ENCODE assay signal across 23 cellular contexts in the genomic region with DNA sequence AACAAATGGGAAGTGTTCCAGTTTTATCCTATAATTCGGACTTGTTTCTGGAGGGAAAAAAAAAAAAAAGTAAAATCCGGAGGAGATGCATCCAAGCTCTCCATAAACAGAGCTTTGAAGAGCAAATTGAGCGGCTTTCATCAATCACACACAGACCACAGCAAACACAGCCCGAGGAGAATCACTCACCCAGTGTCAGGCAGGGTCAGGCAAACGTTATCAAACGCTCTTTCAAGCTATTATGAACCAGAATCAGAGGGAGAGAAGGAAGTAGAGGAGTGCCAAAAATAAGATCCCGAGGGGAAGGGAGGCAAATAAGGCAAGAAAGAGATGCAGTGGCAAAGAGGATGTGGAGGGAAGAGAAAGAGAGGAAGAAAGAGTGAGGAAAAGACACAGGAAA.
DNase-seq lines count a peak whose midpoint lies in the region; ATAC-seq, FAIRE-seq and TF ChIP-seq lines count a peak whose summit lies in the region.
"Had no signal": no experiment of that assay in that cellular context is flagged by ENCODE, and none has a peak within 500 bp of the region (broad histone marks: within the 10 kb centered on the region; RNA-seq: fewer than 3 reads in every experiment).

No MANE protein-coding gene starts in this region.

- H2BK5ac ChIP-seq in IMR-90 (ENCODE audit: low read depth, low read length, poor library complexity, severe bottlenecking): no peak overlapping the region

- H3K79me2 ChIP-seq in astrocyte (ENCODE audit: insufficient read depth, low read length) (no peaks in the 10 kb centered on the region), keratinocyte (ENCODE audit: control insufficient read depth, insufficient read depth, low read length) (no peaks in the 10 kb centered on the region)

- H2AK5ac ChIP-seq in IMR-90 (ENCODE audit: low read depth, low read length): no peak overlapping the region

- H2AK9ac ChIP-seq in IMR-90 (replicated peaks; ENCODE audit: low read depth, low read length, poor library complexity): no peak overlapping the region

- no peaks in the 10 kb centered on the region for H3K79me1 ChIP-seq in IMR-90 (ENCODE audit: low read depth in 1 of 2, low read length in 2 of 2)

- no peak overlapping the region for H4K91ac ChIP-seq in IMR-90 (ENCODE audit: insufficient read depth, low read depth, low read length)

- no TSS peak for BruUV-seq in IMR-90 (replicated peaks; lab: Mats Ljungman, UMichigan)

- H3K9me3 ChIP-seq in IMR-90 (ENCODE audit: control insufficient read depth, insufficient read depth, low read length): no peaks in the 10 kb centered on the region
- no peaks in the 10 kb centered on the region for H3K9me3 ChIP-seq in astrocyte (ENCODE audit: insufficient read depth, low read depth, low read length)
- no peaks in the 10 kb centered on the region for H3K9me3 ChIP-seq in keratinocyte (ENCODE audit: control insufficient read depth, low read depth, low read length)
- H3K9me3 ChIP-seq: tibial nerve had no signal

- H3K4ac ChIP-seq in IMR-90 (ENCODE audit: low read depth, low read length): no peak overlapping the region

- H4K5ac ChIP-seq in IMR-90 (ENCODE audit: low read depth, low read length): no peak overlapping the region

- no peak overlapping the region for H2BK20ac ChIP-seq in IMR-90 (ENCODE audit: low read depth, low read length)

- no peaks in the 10 kb centered on the region for H3K27me3 ChIP-seq in IMR-90 (ENCODE audit: control insufficient read depth, insufficient read depth, low read length)
- no peaks in the 10 kb centered on the region for H3K27me3 ChIP-seq in astrocyte (ENCODE audit: insufficient read depth, low read length)
- H3K27me3 ChIP-seq in keratinocyte (ENCODE audit: control insufficient read depth, extremely low read depth, insufficient read depth, low read length): no peaks in the 10 kb centered on the region
- H3K27me3 ChIP-seq: tibial nerve had no signal

- CTCF ChIA-PET in IMR-90 (lab: Yijun Ruan, JAX): no interaction called here

- H3K56ac ChIP-seq in IMR-90 (ENCODE audit: extremely low read depth, insufficient read depth, low read length): no peak overlapping the region

- no peak for TF ChIP-seq RAD21 in IMR-90 (IDR thresholded peaks at IDR 0.05; ENCODE audit: low read length)

- no peak overlapping the region for H3K4me3 Mint-ChIP-seq in astrocyte (ENCODE audit: unreplicated experiment)
- H3K4me3 Mint-ChIP-seq in T-helper 2 cell treated with Interferon-gamma antibody and Interleukin-4, amounts not matched to agents 5 μg/mL and 100 μg/mL, for 36 hours: no peak overlapping the region
- H3K4me3 Mint-ChIP-seq: activated CD4-positive, alpha-beta memory T cell treated with anti-CD3 and anti-CD28 coated beads, Interleukin-2, amount 10 ng/mL, durations not matched to agents 7 days and 5 days; activated naive CD8-positive, alpha-beta T cell treated with anti-CD3 and anti-CD28 coated beads, Interleukin-2, amount 10 ng/mL, durations not matched to agents 7 days and 5 days; CD4-positive, alpha-beta memory T cell had no signal

- no peak for ATAC-seq in IMR-90 (ENCODE audit: low read depth)
- no peak for ATAC-seq in HG03139 (IDR thresholded peaks at IDR 0.05; ENCODE audit: unreplicated experiment)
- ATAC-seq: K562 had no signal

- dilution Hi-C loops in IMR-90 (cut with HindIII; ENCODE audit: low sequenced_read_pairs, unreplicated experiment): no loop called here
- dilution Hi-C loops in keratinocyte (cut with MboI; ENCODE audit: extremely low pct_ligation_motif_present, low sequenced_read_pairs): no loop called here

- no peak overlapping the region for H3K18ac ChIP-seq in IMR-90 (ENCODE audit: low read depth, low read length)

- H2BK15ac ChIP-seq in IMR-90 (ENCODE audit: low read depth, low read length): no peak overlapping the region

- peak overlapping the region; percentile 18; the same call in 1 of the 2 replicates for H3K14ac ChIP-seq in IMR-90 (replicated peaks; ENCODE audit: low read depth, low read length)

- no peak for TF ChIP-seq CTCF in IMR-90 (conservative IDR thresholded peaks at IDR 0.05; ENCODE audit: low read depth, low read length)
- TF ChIP-seq CTCF in astrocyte (IDR thresholded peaks at IDR 0.05; ENCODE audit: insufficient read depth, low read depth, low read length): no peak
- TF ChIP-seq CTCF in keratinocyte (optimal IDR thresholded peaks at IDR 0.05 in 1 of 3, IDR thresholded peaks at IDR 0.05 in 1 of 3, conservative IDR thresholded peaks at IDR 0.05 in 1 of 3; ENCODE audit: extremely low read depth in 1 of 3, insufficient read depth in 2 of 3, low read length in 3 of 3): no peak

- no peak for TF ChIP-seq POLR2A in IMR-90 (IDR thresholded peaks at IDR 0.05; ENCODE audit: low read depth, low read length)

- H4K8ac ChIP-seq in IMR-90 (ENCODE audit: low read depth in 2 of 2, low read length in 2 of 2): no peak overlapping the region

- 0 out of 2 replicates have a peak overlapping the region, but pooled peaks have one; percentile 38 for H2BK120ac ChIP-seq in IMR-90 (ENCODE audit: low read depth, low read length)

- H4K20me1 ChIP-seq in IMR-90 (ENCODE audit: insufficient read depth, low read length) (no peaks in the 10 kb centered on the region), astrocyte (ENCODE audit: insufficient read depth, low read length) (no peaks in the 10 kb centered on the region), keratinocyte (ENCODE audit: control insufficient read depth, extremely low read depth, insufficient read depth, low read length) (no peaks in the 10 kb centered on the region)

- H3K9me3 Mint-ChIP-seq in astrocyte (ENCODE audit: unreplicated experiment): no peaks in the 10 kb centered on the region
- no peaks in the 10 kb centered on the region for H3K9me3 Mint-ChIP-seq in T-helper 2 cell treated with Interferon-gamma antibody and Interleukin-4, amounts not matched to agents 5 μg/mL and 100 μg/mL, for 36 hours
- H3K9me3 Mint-ChIP-seq: activated CD4-positive, alpha-beta memory T cell treated with anti-CD3 and anti-CD28 coated beads, Interleukin-2, amount 10 ng/mL, durations not matched to agents 7 days and 5 days; activated naive CD8-positive, alpha-beta T cell treated with anti-CD3 and anti-CD28 coated beads, Interleukin-2, amount 10 ng/mL, durations not matched to agents 7 days and 5 days had no signal

- no peak overlapping the region for H3K9ac ChIP-seq in IMR-90 (ENCODE audit: low read depth, low read length)
- H3K9ac ChIP-seq in astrocyte (ENCODE audit: low read length): no peak overlapping the region
- H3K9ac ChIP-seq in keratinocyte (ENCODE audit: control insufficient read depth, extremely low read depth, insufficient read depth, low read length): peak overlapping the region; percentile 55

- H3K27ac ChIP-seq in IMR-90 (ENCODE audit: insufficient read depth, low read length) (no peak overlapping the region), astrocyte (ENCODE audit: low read depth, low read length) (no peak overlapping the region), keratinocyte (ENCODE audit: control insufficient read depth, insufficient read depth, low read length) (peak overlapping the region; percentile 98)
- H3K27ac ChIP-seq: tibial nerve had no signal

- H3K23ac ChIP-seq in IMR-90 (ENCODE audit: low read depth, low read length): no peak overlapping the region

- H3K36me3 Mint-ChIP-seq in astrocyte (ENCODE audit: low read depth, unreplicated experiment): no peaks in the 10 kb centered on the region
- no peaks in the 10 kb centered on the region for H3K36me3 Mint-ChIP-seq in T-helper 2 cell treated with Interferon-gamma antibody and Interleukin-4, amounts not matched to agents 5 μg/mL and 100 μg/mL, for 36 hours (ENCODE audit: low read depth)
- H3K36me3 Mint-ChIP-seq: activated naive CD8-positive, alpha-beta T cell treated with anti-CD3 and anti-CD28 coated beads, Interleukin-2, amount 10 ng/mL, durations not matched to agents 7 days and 5 days; CD4-positive, alpha-beta memory T cell had no signal

- intact Hi-C loops in IMR-90 (cut with micrococcal nuclease): no loop called here

- in situ Hi-C loops in IMR-90 (cut with MboI; ENCODE audit: low sequenced_read_pairs): no loop called here

- H3K4me3 ChIP-seq in IMR-90 (ENCODE audit: insufficient read depth, low read depth, low read length) (no peak overlapping the region), astrocyte (ENCODE audit: insufficient read depth, low read depth, low read length) (no peak overlapping the region), keratinocyte (ENCODE audit: control insufficient read depth in 2 of 3, extremely low read depth in 1 of 3, insufficient read depth in 2 of 3, low read depth in 1 of 3, low read length in 3 of 3) (no peak overlapping the region)
- H3K4me3 ChIP-seq: K562, tibial nerve had no signal

- POLR2A ChIA-PET in IMR-90 (lab: Charles Lee; ENCODE audit: unreplicated experiment): no interaction called here

- H3K4me2 ChIP-seq in IMR-90 (ENCODE audit: low read depth, low read length) (no peak overlapping the region), astrocyte (ENCODE audit: low read length) (peak overlapping the region; percentile 17), keratinocyte (ENCODE audit: control insufficient read depth, extremely low read depth, insufficient read depth, low read depth, low read length) (peak overlapping the region; percentile 52)

- H3K4me1 Mint-ChIP-seq in astrocyte (ENCODE audit: low read depth, unreplicated experiment): peaks cover 20% of the 10 kb centered on the region
- H3K4me1 Mint-ChIP-seq in T-helper 2 cell treated with Interferon-gamma antibody and Interleukin-4, amounts not matched to agents 5 μg/mL and 100 μg/mL, for 36 hours (ENCODE audit: low read depth): no peaks in the 10 kb centered on the region
- H3K4me1 Mint-ChIP-seq: activated naive CD8-positive, alpha-beta T cell treated with anti-CD3 and anti-CD28 coated beads, Interleukin-2, amount 10 ng/mL, durations not matched to agents 7 days and 5 days had no signal

- H3K4me1 ChIP-seq in IMR-90 (ENCODE audit: control insufficient read depth, insufficient read depth, low read length): peaks cover 5% of the 10 kb centered on the region
- H3K4me1 ChIP-seq in astrocyte (ENCODE audit: insufficient read depth, low read length): peaks cover 17% of the 10 kb centered on the region
- peaks cover 60% of the 10 kb centered on the region for H3K4me1 ChIP-seq in keratinocyte (ENCODE audit: control insufficient read depth, extremely low read depth, insufficient read depth, low read length)

- FAIRE-seq in astrocyte (lab: Jason Lieb, UNC) (no peak), keratinocyte (lab: Jason Lieb, UNC) (peak; percentile 92)
- FAIRE-seq: K562 had no signal

- whole genome bisulfite sequencing in IMR-90 (ENCODE audit: extremely low coverage in 2 of 2, insufficient read length in 1 of 2), 2 experiments: 20% methylated on average over 3 of the region's 7 CpGs; no CpG with 5 or more reads in 1 of the 2 experiments

- H3K36me3 ChIP-seq in IMR-90 (ENCODE audit: control insufficient read depth, insufficient read depth, low read length): no peaks in the 10 kb centered on the region
- H3K36me3 ChIP-seq in astrocyte (ENCODE audit: insufficient read depth, low read length): no peaks in the 10 kb centered on the region
- no peaks in the 10 kb centered on the region for H3K36me3 ChIP-seq in keratinocyte (ENCODE audit: control insufficient read depth in 2 of 2, extremely low read depth in 1 of 2, insufficient read depth in 2 of 2, low read length in 2 of 2)
- H3K36me3 ChIP-seq: tibial nerve had no signal

- no peak for DNase-seq in IMR-90
- DNase-seq in astrocyte (ENCODE audit: low read depth): no peak
- DNase-seq in keratinocyte (ENCODE audit: low read depth, low spot score): no peak
- DNase-seq in pons (ENCODE audit: low spot score): peak; percentile 64
- no peak for DNase-seq in T-helper 2 cell treated with Interferon-gamma antibody and Interleukin-4, amounts not matched to agents 5 μg/mL and 100 μg/mL, for 36 hours (ENCODE audit: low spot score)
- DNase-seq in Kasumi-1 (lab: John Stamatoyannopoulos, UW): no peak
- DNase-seq: activated CD4-positive, alpha-beta memory T cell treated with anti-CD3 and anti-CD28 coated beads, Interleukin-2, amount 10 ng/mL, durations not matched to agents 7 days and 5 days; activated CD4-positive, CD25-positive, alpha-beta regulatory T cell treated with anti-CD3 and anti-CD28 coated beads, Interleukin-2, amount 50 U/mL, for 72 hours; activated effector memory CD4-positive, alpha-beta T cell treated with Interleukin-2 at 50 U/mL for 16 hours; activated naive CD8-positive, alpha-beta T cell treated with anti-CD3 and anti-CD28 coated beads, Interleukin-2, amount 10 ng/mL, durations not matched to agents 7 days and 5 days; CD4-positive, alpha-beta memory T cell; cerebellar nuclear complex; DMS153; foreskin fibroblast; hippocampal formation; MM.1S; NCI-H1694 treated with DMSO at 0.1 percent for 48 hours; NCI-H774; stimulated activated CD8-positive, alpha-beta memory T cell treated with anti-CD3 and anti-CD28 coated beads, Interleukin-4, amount 100 ng/mL, for 48 hours; T-helper 9 cell had no signal

- peaks cover 5% of the 10 kb centered on the region for H3K9me1 ChIP-seq in IMR-90 (ENCODE audit: insufficient read depth, low read length)
- H3K9me1 ChIP-seq in keratinocyte (ENCODE audit: control insufficient read depth, extremely low read depth, insufficient read depth, low read length): peaks cover 2% of the 10 kb centered on the region

- H3K27me3 Mint-ChIP-seq in astrocyte (ENCODE audit: low read depth, unreplicated experiment): no peaks in the 10 kb centered on the region
- peaks cover 10% of the 10 kb centered on the region for H3K27me3 Mint-ChIP-seq in T-helper 2 cell treated with Interferon-gamma antibody and Interleukin-4, amounts not matched to agents 5 μg/mL and 100 μg/mL, for 36 hours (ENCODE audit: low read depth)

- peak overlapping the region; percentile 19 for H2AFZ ChIP-seq in IMR-90 (replicated peaks; ENCODE audit: low read length, poor library complexity)
- H2AFZ ChIP-seq in astrocyte (ENCODE audit: low read depth, low read length): peak overlapping the region; percentile 19
- peak overlapping the region; percentile 67 for H2AFZ ChIP-seq in keratinocyte (ENCODE audit: control insufficient read depth, low read length)

- H3K27ac Mint-ChIP-seq in astrocyte (ENCODE audit: unreplicated experiment): no peak overlapping the region
- H3K27ac Mint-ChIP-seq in T-helper 2 cell treated with Interferon-gamma antibody and Interleukin-4, amounts not matched to agents 5 μg/mL and 100 μg/mL, for 36 hours: no peak overlapping the region
- H3K27ac Mint-ChIP-seq: activated CD4-positive, alpha-beta memory T cell treated with anti-CD3 and anti-CD28 coated beads, Interleukin-2, amount 10 ng/mL, durations not matched to agents 7 days and 5 days; activated naive CD8-positive, alpha-beta T cell treated with anti-CD3 and anti-CD28 coated beads, Interleukin-2, amount 10 ng/mL, durations not matched to agents 7 days and 5 days; CD4-positive, alpha-beta memory T cell had no signal
